12 cellular contexts compared by ENCODE assay signal in genomic region chr17:80729016-80729415, GRCh38.
"Had no signal": no experiment of that assay in that cellular context is flagged by ENCODE, and none has a peak within 500 bp of the region (broad histone marks: within the 10 kb centered on the region; RNA-seq: fewer than 3 reads in every experiment).

No MANE protein-coding gene starts in this region.

- ATAC-seq: activated naive CD4-positive, alpha-beta T cell treated with anti-CD3 and anti-CD28 coated beads, Interleukin-2, amount 50 U/mL, for 72 hours; esophagus mucosa; stimulated activated memory B cell treated with anti-CD40 and anti-IgM and Interleukin-4, amounts not matched to agents 10 μg/mL and 1 μg/mL and 100 μg/mL, for 72 hours had no signal

- H3K9ac ChIP-seq: parathyroid adenoma had no signal

- H3K4me3 Mint-ChIP-seq: naive B cell; stimulated activated memory B cell treated with anti-CD40 and anti-IgM and Interleukin-4, amounts not matched to agents 10 μg/mL and 1 μg/mL and 100 μg/mL, for 72 hours had no signal

- H3K27me3 Mint-ChIP-seq: naive B cell; stimulated activated memory B cell treated with anti-CD40 and anti-IgM and Interleukin-4, amounts not matched to agents 10 μg/mL and 1 μg/mL and 100 μg/mL, for 72 hours had no signal

- H3K9me3 ChIP-seq: colonic mucosa, neutrophil had no signal

- H3K27me3 ChIP-seq: colonic mucosa, neutrophil had no signal

- H3K27ac ChIP-seq: colonic mucosa, neutrophil, parathyroid adenoma had no signal

- H3K36me3 ChIP-seq: colonic mucosa, neutrophil had no signal

- FAIRE-seq: endometrium had no signal

- H3K4me1 ChIP-seq: colonic mucosa, parathyroid adenoma had no signal

- H3K4me3 ChIP-seq: colonic mucosa had no signal

- H3K27ac Mint-ChIP-seq: naive B cell; stimulated activated memory B cell treated with anti-CD40 and anti-IgM and Interleukin-4, amounts not matched to agents 10 μg/mL and 1 μg/mL and 100 μg/mL, for 72 hours had no signal

- H2AFZ ChIP-seq: parathyroid adenoma had no signal

- H3K9me3 Mint-ChIP-seq: activated naive CD4-positive, alpha-beta T cell treated with anti-CD3 and anti-CD28 coated beads, Interleukin-2, amount 50 U/mL, for 72 hours; stimulated activated memory B cell treated with anti-CD40 and anti-IgM and Interleukin-4, amounts not matched to agents 10 μg/mL and 1 μg/mL and 100 μg/mL, for 72 hours; T-helper 2 cell treated with Interferon-gamma antibody and Interleukin-4, amounts not matched to agents 5 μg/mL and 100 μg/mL, for 36 hours had no signal

- DNase-seq: activated CD4-positive, alpha-beta T cell treated with anti-CD3 and anti-CD28 coated beads, Interleukin-2, amount 50 U/mL, for 1 hour; caudate nucleus; colonic mucosa; islet precursor cell; naive B cell had no signal
